In genomic region chr1:168834225-168834872, GRCh38 we compare ENCODE assay signal across 11 cellular contexts.
DNase-seq lines count a peak whose midpoint lies in the region; TF ChIP-seq lines count a peak whose summit lies in the region.
"Had no signal": no experiment of that assay in that cellular context is flagged by ENCODE, and none has a peak within 500 bp of the region (broad histone marks: within the 10 kb centered on the region; RNA-seq: fewer than 3 reads in every experiment).

No MANE protein-coding gene starts in this region.

- peak overlapping the region in 4 of 7 donors; percentile 44 to 68 (median 62) for H3K4me3 Mint-ChIP-seq in CD8-positive, alpha-beta memory T cell
- no peak overlapping the region for H3K4me3 Mint-ChIP-seq in CD14-positive monocyte

- intact Hi-C loops in CD14-positive monocyte (cut with micrococcal nuclease), result no loop called here

- no peak overlapping the region for H3K27ac ChIP-seq in CD8-positive, alpha-beta memory T cell (ENCODE audit: low read depth, low read length)
- H3K27ac ChIP-seq in mesodermal cell (ENCODE audit: low read depth, low read length, severe bottlenecking), result peak overlapping the region; percentile 80
- H3K27ac ChIP-seq: esophagus squamous epithelium, prostate gland, uterus had no signal

- H3K36me3 Mint-ChIP-seq in CD8-positive, alpha-beta memory T cell, result no peaks in the 10 kb centered on the region
- no peaks in the 10 kb centered on the region for H3K36me3 Mint-ChIP-seq in CD14-positive monocyte

- H3K9me3 ChIP-seq in CD8-positive, alpha-beta memory T cell (ENCODE audit: low read length), result no peaks in the 10 kb centered on the region
- peaks cover 4% of the 10 kb centered on the region for H3K9me3 ChIP-seq in mesodermal cell (ENCODE audit: control insufficient read depth, low read length)
- H3K9me3 ChIP-seq: esophagus squamous epithelium, prostate gland, uterus had no signal

- H3K27me3 ChIP-seq in CD8-positive, alpha-beta memory T cell (ENCODE audit: insufficient read depth, low read length, poor library complexity, severe bottlenecking), result no peaks in the 10 kb centered on the region
- H3K27me3 ChIP-seq: esophagus squamous epithelium, uterus had no signal

- peaks cover 15% of the 10 kb centered on the region for H3K4me1 ChIP-seq in CD8-positive, alpha-beta memory T cell (ENCODE audit: insufficient read depth, low read length)
- peaks cover 9% of the 10 kb centered on the region for H3K4me1 ChIP-seq in mesodermal cell (ENCODE audit: control insufficient read depth, insufficient read depth, low read length, poor library complexity, severe bottlenecking)
- H3K4me1 ChIP-seq: prostate gland, uterus had no signal

- no peak overlapping the region for H3K4me3 ChIP-seq in CD8-positive, alpha-beta memory T cell (ENCODE audit: low read length)
- H3K4me3 ChIP-seq in epithelial cell of proximal tubule (ENCODE audit: low read depth, low read length) (no peak overlapping the region), mesodermal cell (ENCODE audit: extremely low read depth, insufficient read depth, low read length, poor library complexity, severe bottlenecking) (no peak overlapping the region)
- H3K4me3 ChIP-seq: esophagus squamous epithelium, prostate gland, uterus had no signal

- no peaks in the 10 kb centered on the region for H3K36me3 ChIP-seq in CD8-positive, alpha-beta memory T cell (ENCODE audit: insufficient read depth, low read length)
- H3K36me3 ChIP-seq in mesodermal cell (ENCODE audit: control insufficient read depth, insufficient read depth, low read length), result no peaks in the 10 kb centered on the region
- H3K36me3 ChIP-seq: esophagus squamous epithelium, prostate gland, uterus had no signal

- CTCF ChIA-PET in CD8-positive, alpha-beta memory T cell (lab: Charles Lee), result no interaction called here

- no peaks in the 10 kb centered on the region for H3K27me3 Mint-ChIP-seq in CD8-positive, alpha-beta memory T cell
- H3K27me3 Mint-ChIP-seq in CD14-positive monocyte (ENCODE audit: low read depth in 3 of 3), result peaks cover 0 to 3% (median 0%) of the 10 kb centered on the region in 3 donors

- peak overlapping the region in 5 of 8 donors; percentile 62 to 81 (median 78) for H3K27ac Mint-ChIP-seq in CD8-positive, alpha-beta memory T cell
- no peak overlapping the region for H3K27ac Mint-ChIP-seq in CD14-positive monocyte

- TF ChIP-seq CTCF in epithelial cell of proximal tubule (conservative IDR thresholded peaks at IDR 0.05; ENCODE audit: low read depth, low read length) (no peak), CD14-positive monocyte (IDR thresholded peaks at IDR 0.05) (no peak)

- no peaks in the 10 kb centered on the region for H3K9me3 Mint-ChIP-seq in CD8-positive, alpha-beta memory T cell
- H3K9me3 Mint-ChIP-seq in CD14-positive monocyte, result peaks cover 6 to 9% (median 6%) of the 10 kb centered on the region in 7 donors

- DNase-seq in CD8-positive, alpha-beta memory T cell, result no peak
- DNase-seq in HK-2 (ENCODE audit: unreplicated experiment), result peak; percentile 9
- DNase-seq in epithelial cell of proximal tubule (ENCODE audit: low read depth), result peak; percentile 80
- no peak for DNase-seq in AML-193 (lab: John Stamatoyannopoulos, UW)
- DNase-seq in CD14-positive monocyte (ENCODE audit: low spot score), result no peak
- DNase-seq in stimulated activated CD8-positive, alpha-beta memory T cell treated with anti-CD3 and anti-CD28 coated beads, Interleukin-4, amount 100 ng/mL, for 48 hours, result no peak
- no peak for DNase-seq in activated CD4-positive, alpha-beta T cell treated with anti-CD3 and anti-CD28 coated beads, Interleukin-2, amount 50 U/mL, for 48 hours
- DNase-seq: esophagus squamous epithelium, uterus had no signal

- POLR2A ChIA-PET in CD8-positive, alpha-beta memory T cell (lab: Charles Lee), result no interaction called here

- peaks cover 21 to 23% (median 22%) of the 10 kb centered on the region in 3 donors for H3K4me1 Mint-ChIP-seq in CD8-positive, alpha-beta memory T cell
- no peaks in the 10 kb centered on the region for H3K4me1 Mint-ChIP-seq in CD14-positive monocyte

- WGBS in mesodermal cell (ENCODE audit: insufficient coverage in 2 of 2), 2 experiments, result 90% methylated on average over 2 of the region's 2 CpGs

Comparison
In these comparisons a context has a peak if more than half of its experiments do, and no peak if none do; other contexts are left out.
1. DNase-seq: peak in HK-2 (single experiment) and epithelial cell of proximal tubule (single experiment); none in CD8-positive, alpha-beta memory T cell (0 of 5), AML-193 (0 of 2), CD14-positive monocyte (single experiment), stimulated activated CD8-positive, alpha-beta memory T cell treated with anti-CD3 and anti-CD28 coated beads, Interleukin-4, amount 100 ng/mL, for 48 hours (single experiment) and activated CD4-positive, alpha-beta T cell treated with anti-CD3 and anti-CD28 coated beads, Interleukin-2, amount 50 U/mL, for 48 hours (0 of 2).
2. H3K27ac Mint-ChIP-seq: peak in CD8-positive, alpha-beta memory T cell (5 of 8); none in CD14-positive monocyte (0 of 7).
3. H3K4me3 Mint-ChIP-seq: peak in CD8-positive, alpha-beta memory T cell (4 of 7); none in CD14-positive monocyte (0 of 2).